Comparison of ENCODE assay signal across 18 cellular contexts in the genomic region with DNA sequence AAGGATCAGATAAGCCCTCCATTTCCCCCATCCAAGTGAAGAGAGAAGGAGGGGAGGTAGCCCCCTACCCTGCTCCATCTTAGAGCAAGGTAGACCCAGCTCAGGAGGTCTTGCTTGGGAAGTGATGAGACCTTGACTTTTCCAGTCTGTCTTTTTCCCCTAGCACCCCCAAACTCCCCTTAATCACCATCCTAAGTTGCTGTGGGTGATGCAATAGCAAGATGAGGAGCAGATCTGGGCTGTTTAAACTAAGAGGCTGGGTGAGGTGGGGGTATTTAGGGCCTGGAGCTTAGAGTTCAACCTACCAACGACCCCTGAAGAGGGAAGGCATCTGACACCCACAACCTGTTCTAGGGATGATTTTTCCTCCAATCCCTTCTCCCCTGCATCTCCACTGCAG. TPM values are rescaled to one million over a fixed set of nuclear protein-coding genes. Genes with fewer than 3 reads are reported as not detected.
DNase-seq lines count a peak whose midpoint lies in the region; ATAC-seq, FAIRE-seq and TF ChIP-seq lines count a peak whose summit lies in the region.
"Had no signal": no experiment of that assay in that cellular context is flagged by ENCODE, and none has a peak within 500 bp of the region (broad histone marks: within the 10 kb centered on the region; RNA-seq: fewer than 3 reads in every experiment).

No MANE protein-coding gene starts in this region.

- peak overlapping the region; percentile 83; the same call in 1 of the 2 replicates for H2BK15ac ChIP-seq in H1 (ENCODE audit: low read length)

- H3K27me3 ChIP-seq in mammary epithelial cell (ENCODE audit: insufficient read depth, low read length) (no peaks in the 10 kb centered on the region), H1 (replicated peaks in 1 of 4; ENCODE audit: control insufficient read depth in 3 of 4, extremely low read depth in 1 of 4, insufficient read depth in 3 of 4, low read length in 3 of 4) (no peaks in the 10 kb centered on the region; a peak in 1 of 7 replicates), tibial artery (no peaks in the 10 kb centered on the region), colonic mucosa (no peaks in the 10 kb centered on the region)
- H3K27me3 ChIP-seq: ovary had no signal

- H3K9me3 ChIP-seq in mammary epithelial cell (replicated peaks; ENCODE audit: insufficient read depth, low read length) (no peaks in the 10 kb centered on the region), H1 (ENCODE audit: insufficient read depth in 2 of 2, low read depth in 1 of 2, low read length in 1 of 2) (no peaks in the 10 kb centered on the region), tibial artery (no peaks in the 10 kb centered on the region), colonic mucosa (no peaks in the 10 kb centered on the region)
- H3K9me3 ChIP-seq: ovary had no signal

- no peak for TF ChIP-seq CTCF in mammary epithelial cell (conservative IDR thresholded peaks at IDR 0.05 in 1 of 2, IDR thresholded peaks at IDR 0.05 in 1 of 2; ENCODE audit: extremely low read depth in 1 of 2, insufficient read depth in 1 of 2, low read depth in 1 of 2, low read length in 2 of 2)
- TF ChIP-seq CTCF in MCF 10A (IDR thresholded peaks at IDR 0.05; ENCODE audit: unreplicated experiment), result no peak
- TF ChIP-seq CTCF in H1 (IDR thresholded peaks at IDR 0.05; ENCODE audit: control extremely low read depth in 1 of 3, insufficient read depth in 1 of 3, low read depth in 1 of 3, low read length in 3 of 3), result no peak
- no peak for TF ChIP-seq CTCF in neural crest cell (conservative IDR thresholded peaks at IDR 0.05)
- no peak for TF ChIP-seq CTCF in tibial artery (IDR thresholded peaks at IDR 0.05)
- no peak for TF ChIP-seq CTCF in colonic mucosa (IDR thresholded peaks at IDR 0.05)

- H2AK5ac ChIP-seq in H1 (ENCODE audit: low read depth, low read length), result peak overlapping the region; percentile 75; the same call in 1 of the 2 replicates

- no peaks in the 10 kb centered on the region for H3K27me3 Mint-ChIP-seq in MCF 10A (ENCODE audit: insufficient read depth, unreplicated experiment)
- no peaks in the 10 kb centered on the region for H3K27me3 Mint-ChIP-seq in neural crest cell (ENCODE audit: low read depth)

- no peaks in the 10 kb centered on the region for H3K36me3 Mint-ChIP-seq in MCF 10A (ENCODE audit: insufficient read depth, unreplicated experiment)
- H3K36me3 Mint-ChIP-seq in neural crest cell (ENCODE audit: low read depth), result no peaks in the 10 kb centered on the region
- H3K36me3 Mint-ChIP-seq: activated CD8-positive, alpha-beta memory T cell treated with anti-CD3 and anti-CD28 coated beads, Interleukin-2, amount 10 ng/mL, durations not matched to agents 7 days and 5 days had no signal

- no peak overlapping the region for H3K27ac Mint-ChIP-seq in MCF 10A (ENCODE audit: low read depth, unreplicated experiment)
- no peak overlapping the region for H3K27ac Mint-ChIP-seq in neural crest cell (ENCODE audit: unreplicated experiment)
- H3K27ac Mint-ChIP-seq: activated CD8-positive, alpha-beta memory T cell treated with anti-CD3 and anti-CD28 coated beads, Interleukin-2, amount 10 ng/mL, durations not matched to agents 7 days and 5 days; T-helper 17 cell had no signal

- BruUV-seq in mammary epithelial cell (replicated peaks; lab: Mats Ljungman, UMichigan), result no TSS peak
- no TSS peak for BruUV-seq in MCF 10A (replicated peaks; lab: Mats Ljungman, UMichigan)

- peak overlapping the region; percentile 75; the same call in 1 of the 2 replicates for H2BK20ac ChIP-seq in H1 (ENCODE audit: low read length)

- in situ Hi-C loops in mammary epithelial cell (cut with MboI; ENCODE audit: low sequenced_read_pairs in 2 of 2), result no loop called here

- no peaks in the 10 kb centered on the region for H3K79me2 ChIP-seq in mammary epithelial cell (ENCODE audit: insufficient read depth, low read length)
- H3K79me2 ChIP-seq in H1 (ENCODE audit: control insufficient read depth in 1 of 2, insufficient read depth in 2 of 2, low read length in 2 of 2), result peaks cover 0 to 8% of the 10 kb centered on the region in 2 experiments; a peak in 1 of 4 replicates

- H2AFZ ChIP-seq in mammary epithelial cell (ENCODE audit: low read depth, low read length) (peak overlapping the region; percentile 16), H1 (ENCODE audit: low read length) (no peak overlapping the region)

- no peak overlapping the region for H2BK120ac ChIP-seq in H1 (replicated peaks; ENCODE audit: low read depth, low read length)

- TF ChIP-seq RAD21 in H1 (IDR thresholded peaks at IDR 0.05 in 1 of 2, conservative IDR thresholded peaks at IDR 0.05 in 1 of 2; ENCODE audit: low read depth in 2 of 2, low read length in 2 of 2), result no peak

- H3K9ac ChIP-seq in mammary epithelial cell (ENCODE audit: insufficient read depth, low read length) (no peak overlapping the region), H1 (replicated peaks in 1 of 4; ENCODE audit: extremely low read depth in 1 of 4, low read depth in 3 of 4, low read length in 3 of 4) (no peak overlapping the region; a peak in 2 of 7 replicates), colonic mucosa (ENCODE audit: low read depth in 2 of 2, low read length in 2 of 2) (peak overlapping the region in 1 of 2 donors; percentile 38)

- no CpG with 5 or more reads among the region's 1 CpG for WGBS in mammary epithelial cell (ENCODE audit: low coverage, missing lambda C conversion rate)
- 60% methylated on average over 1 of the region's 1 CpG; no CpG with 5 or more reads in 1 of the 2 experiments for WGBS in H1 (ENCODE audit: extremely low coverage in 1 of 2, insufficient coverage in 1 of 2, insufficient read length in 1 of 2, insufficient replicate concordance in 2 of 2, low coverage in 1 of 2, low lambda C conversion rate in 2 of 2, missing lambda C conversion rate in 1 of 2), 2 experiments

- H3K36me3 ChIP-seq in mammary epithelial cell (ENCODE audit: insufficient read depth, low read length), result no peaks in the 10 kb centered on the region
- peaks cover 0 to 9% (median 4%) of the 10 kb centered on the region in 4 experiments; a peak in 3 of 8 replicates for H3K36me3 ChIP-seq in H1 (ENCODE audit: control insufficient read depth in 2 of 4, insufficient read depth in 4 of 4, low read length in 3 of 4)
- H3K36me3 ChIP-seq in tibial artery, result peaks cover 11 to 19% (median 13%) of the 10 kb centered on the region in 3 donors
- no peaks in the 10 kb centered on the region for H3K36me3 ChIP-seq in colonic mucosa
- H3K36me3 ChIP-seq: ovary had no signal

- H3K4me1 Mint-ChIP-seq in MCF 10A (ENCODE audit: insufficient read depth, unreplicated experiment) (peaks cover 8% of the 10 kb centered on the region), neural crest cell (peaks cover 69% of the 10 kb centered on the region)
- H3K4me1 Mint-ChIP-seq: activated CD8-positive, alpha-beta memory T cell treated with anti-CD3 and anti-CD28 coated beads, Interleukin-2, amount 10 ng/mL, durations not matched to agents 7 days and 5 days had no signal

- DNase-seq in mammary epithelial cell, result no peak
- no peak for DNase-seq in MCF 10A (ENCODE audit: unreplicated experiment)
- DNase-seq in H1 (ENCODE audit: low read depth in 1 of 2, low spot score in 2 of 2), result no peak
- DNase-seq in neural crest cell (ENCODE audit: low read depth, low spot score), result no peak
- no peak for DNase-seq in tibial artery
- DNase-seq in colonic mucosa, result no peak
- no peak for DNase-seq in DMS 273 treated with DMSO at 0.1 percent for 48 hours (lab: John Stamatoyannopoulos, UW)
- DNase-seq: activated CD8-positive, alpha-beta memory T cell treated with anti-CD3 and anti-CD28 coated beads, Interleukin-2, amount 10 ng/mL, durations not matched to agents 7 days and 5 days; activated gamma-delta T cell; effector CD8-positive, alpha-beta T cell; T-helper 17 cell had no signal

- H4K5ac ChIP-seq in H1 (ENCODE audit: insufficient read length, low read depth, low read length), result no peak overlapping the region

- H3K4me2 ChIP-seq in mammary epithelial cell (ENCODE audit: insufficient read depth, low read depth, low read length) (peak overlapping the region; percentile 40), H1 (ENCODE audit: insufficient read depth in 1 of 2, low read depth in 2 of 2, low read length in 2 of 2) (peak overlapping the region; percentile 70 to 89)

- no peak for TF ChIP-seq POLR2A in H1 (IDR thresholded peaks at IDR 0.05; ENCODE audit: control extremely low read depth in 1 of 2, low read depth in 2 of 2, low read length in 2 of 2)

- no peak overlapping the region for H3K56ac ChIP-seq in H1 (replicated peaks; ENCODE audit: insufficient read length, low read depth, low read length)

- peak overlapping the region; percentile 94 for H4K91ac ChIP-seq in H1 (replicated peaks; ENCODE audit: insufficient read length, low read length)

- CTCF ChIA-PET in mammary epithelial cell (lab: Charles Lee; ENCODE audit: low non-redundant PET), result interaction anchor here (0.6 kb wide), 1 partner anchor 174 kb away, joined by 7 read pairs; no protein-coding TSS in a partner anchor
- CTCF ChIA-PET in MCF 10A (lab: Yijun Ruan, JAX), result interaction anchor here (0.6 to 3.8 kb wide), 16 partner anchors 8 to 174 kb away, joined by 3 to 69 read pairs (median 6); no protein-coding TSS in a partner anchor
- CTCF ChIA-PET in H1 (lab: Charles Lee; ENCODE audit: partially characterized antibody), result interaction anchor here (0.6 to 18.1 kb wide), 28 partner anchors 8 to 329 kb away, joined by 3 to 256 read pairs (median 4); a partner anchor contains a TSS

- intact Hi-C loops in mammary epithelial cell (cut with micrococcal nuclease) (no loop called here), MCF 10A (cut with micrococcal nuclease) (no loop called here), tibial artery (cut with DNase I; ENCODE audit: low total_unique reads) (no loop called here), colonic mucosa (cut with DNase I) (no loop called here)

- peak overlapping the region; percentile 68; the same call in 1 of the 2 replicates for H2BK5ac ChIP-seq in H1 (ENCODE audit: low read depth, low read length)

- peak overlapping the region; percentile 62 for H3K14ac ChIP-seq in H1 (ENCODE audit: insufficient read length)

- no peak overlapping the region for H3K4me3 Mint-ChIP-seq in MCF 10A (ENCODE audit: unreplicated experiment)
- H3K4me3 Mint-ChIP-seq in neural crest cell, result peak overlapping the region; percentile 92
- H3K4me3 Mint-ChIP-seq: activated CD8-positive, alpha-beta memory T cell treated with anti-CD3 and anti-CD28 coated beads, Interleukin-2, amount 10 ng/mL, durations not matched to agents 7 days and 5 days; T-helper 17 cell had no signal

- no peak overlapping the region for H3K27ac ChIP-seq in mammary epithelial cell (ENCODE audit: insufficient read depth, low read depth, low read length)
- no peak overlapping the region for H3K27ac ChIP-seq in H1 (ENCODE audit: low read depth, low read length)
- H3K27ac ChIP-seq in tibial artery, result peak overlapping the region; percentile 86 to 90
- no peak overlapping the region for H3K27ac ChIP-seq in colonic mucosa
- H3K27ac ChIP-seq: 22Rv1, ovary, RWPE1 had no signal

- no peaks in the 10 kb centered on the region for H3K79me1 ChIP-seq in H1 (ENCODE audit: low read depth, low read length)

- H4K20me1 ChIP-seq in mammary epithelial cell (ENCODE audit: insufficient read depth, low read length) (no peaks in the 10 kb centered on the region), H1 (replicated peaks in 1 of 2; ENCODE audit: control insufficient read depth in 1 of 2, insufficient read depth in 2 of 2, low read length in 2 of 2) (peaks cover 0 to 1% of the 10 kb centered on the region in 2 experiments)

- H2BK12ac ChIP-seq in H1 (ENCODE audit: low read depth, low read length), result no peak overlapping the region

- POLR2A ChIA-PET in MCF 10A (lab: Yijun Ruan, JAX), result interaction anchor here (0.5 to 2.2 kb wide), 15 partner anchors 9 to 167 kb away, joined by 3 to 11 read pairs (median 6); a partner anchor contains a TSS
- POLR2A ChIA-PET in H1 (lab: Charles Lee; ENCODE audit: partially characterized antibody), result interaction anchor here (0.8 to 3.8 kb wide), 11 partner anchors 9 to 167 kb away, joined by 3 to 31 read pairs (median 7); a partner anchor contains a TSS

- TF ChIP-seq EP300 in H1 (IDR thresholded peaks at IDR 0.05; ENCODE audit: borderline replicate concordance in 1 of 2, low read depth in 2 of 2, low read length in 2 of 2), result no peak

- peaks cover 8% of the 10 kb centered on the region; the same call in 1 of the 2 replicates for H3K23me2 ChIP-seq in H1 (ENCODE audit: low read depth, low read length)

- peak overlapping the region; percentile 52; the same call in 1 of the 2 replicates for H3K18ac ChIP-seq in H1 (ENCODE audit: extremely low read depth, low read length)

- no peak overlapping the region for H3K23ac ChIP-seq in H1 (ENCODE audit: insufficient read length)

- H3K4ac ChIP-seq in H1 (replicated peaks; ENCODE audit: insufficient read length, low read depth, low read length), result peak overlapping the region; percentile 82

- ATAC-seq in HG02981 (IDR thresholded peaks at IDR 0.05; ENCODE audit: unreplicated experiment), result no peak
- ATAC-seq: activated CD4-positive, CD25-positive, alpha-beta regulatory T cell treated with anti-CD3 and anti-CD28 coated beads, Interleukin-2, amount 50 U/mL, for 24 hours; activated CD8-positive, alpha-beta memory T cell treated with anti-CD3 and anti-CD28 coated beads, Interleukin-2, amount 10 ng/mL, durations not matched to agents 7 days and 5 days; T-helper 17 cell had no signal

- dilution Hi-C loops in mammary epithelial cell (cut with HindIII; ENCODE audit: low sequenced_read_pairs), result no loop called here

- H3K4me3 ChIP-seq in mammary epithelial cell (replicated peaks in 1 of 3; ENCODE audit: insufficient read depth in 1 of 3, low read depth in 2 of 3, low read length in 3 of 3) (no peak overlapping the region), H1 (ENCODE audit: extremely low read depth in 1 of 4, insufficient read depth in 2 of 4, low read depth in 3 of 4, low read length in 4 of 4) (peak overlapping the region in 1 of 4 experiments; percentile 59; a peak in 3 of 8 replicates), tibial artery (peak overlapping the region; percentile 57 to 66), colonic mucosa (no peak overlapping the region)
- H3K4me3 ChIP-seq: ovary had no signal

- H3K9me3 Mint-ChIP-seq in MCF 10A (ENCODE audit: unreplicated experiment) (no peaks in the 10 kb centered on the region), neural crest cell (no peaks in the 10 kb centered on the region)

- peak overlapping the region; percentile 57 for H4K8ac ChIP-seq in H1 (ENCODE audit: extremely low read depth, insufficient read depth, low read length)

- H3K4me1 ChIP-seq in mammary epithelial cell (ENCODE audit: insufficient read depth, low read length) (peaks cover 13% of the 10 kb centered on the region), H1 (replicated peaks in 1 of 4; ENCODE audit: control insufficient read depth in 3 of 4, insufficient read depth in 4 of 4, low read length in 3 of 4) (peaks cover 15 to 44% (median 34%) of the 10 kb centered on the region in 4 experiments), tibial artery (peaks cover 0 to 80% (median 40%) of the 10 kb centered on the region in 4 donors), colonic mucosa (no peaks in the 10 kb centered on the region)

- FAIRE-seq in H1 (lab: Jason Lieb, UNC), result no peak

RNA-seq across cellular contexts. Expression of a gene that starts 1.7 kb away (rescaled TPM):
- total RNA-seq in mammary epithelial cell (under 1 TPM in 1 of 2 donors, not detected in 1; under 0.01 TPM), MCF 10A (2022) (0.07 TPM in 1 of 2 replicates, not detected in the other), neural crest cell (93.6 and 101 TPM in 2 replicates), colonic mucosa (1 to 10 TPM; 1.5 to 6.1 TPM)
- polyA plus RNA-seq in mammary epithelial cell (not detected), H1 (2011; rRNA removed) (40.8 and 54.2 TPM in 2 replicates)
- polyA minus RNA-seq in mammary epithelial cell, result not detected
- 34.8 and 39.7 TPM in 2 replicates for total RNA-seq in H1 (2021; fragmentation: NEBNext Ultra II Directional; extraction: Animal tissue kit (Norgen Biotek cat#: 25700))
- polyA plus RNA-seq in H1 (2011; cell fraction: cytosol; rRNA removed), result 60.3 TPM
- 193 TPM for polyA plus RNA-seq in H1 (2011; cell fraction: nucleus; rRNA removed)
- polyA plus RNA-seq in H1 (2012, experiment 1 of 2), result 41.3 to 57.9 TPM (median 44.4 TPM) in 4 replicates
- 14.0 TPM for polyA plus RNA-seq in H1 (2012, experiment 2 of 2)
- polyA plus RNA-seq in H1 (2013, experiment 1 of 2), result 23.7 TPM
- 22.3 TPM for polyA plus RNA-seq in H1 (2013, experiment 2 of 2)
- 103 and 110 TPM in 2 replicates for polyA minus RNA-seq in H1 (2011; rRNA and poly(A)+ RNA removed)
- 45.0 TPM for polyA minus RNA-seq in H1 (2011; cell fraction: cytosol; rRNA and poly(A)+ RNA removed)
- polyA minus RNA-seq in H1 (2011; cell fraction: nucleus; rRNA and poly(A)+ RNA removed), result 77.4 TPM
- total RNA-seq: activated CD8-positive, alpha-beta memory T cell treated with anti-CD3 and anti-CD28 coated beads, Interleukin-2, amount 10 ng/mL, durations not matched to agents 7 days and 5 days; T-helper 17 cell had no signal

RNA-seq across cellular contexts. Expression of a gene that starts 18.9 kb away (rescaled TPM):
- 10 to 100 TPM; 28.7 to 34.2 TPM for total RNA-seq in mammary epithelial cell
- polyA plus RNA-seq in mammary epithelial cell, result 22.8 TPM
- 23.9 TPM for polyA minus RNA-seq in mammary epithelial cell
- 13.8 and 19.7 TPM in 2 replicates for total RNA-seq in MCF 10A (2022)
- 69.6 and 71.2 TPM in 2 replicates for total RNA-seq in H1 (2021; fragmentation: NEBNext Ultra II Directional; extraction: Animal tissue kit (Norgen Biotek cat#: 25700))
- polyA plus RNA-seq in H1 (2011; rRNA removed), result 132 and 166 TPM in 2 replicates
- 103 TPM for polyA plus RNA-seq in H1 (2011; cell fraction: cytosol; rRNA removed)
- 322 TPM for polyA plus RNA-seq in H1 (2011; cell fraction: nucleus; rRNA removed)
- 55.1 to 95.1 TPM (median 90.2 TPM) in 4 replicates for polyA plus RNA-seq in H1 (2012, experiment 1 of 2)
- polyA plus RNA-seq in H1 (2012, experiment 2 of 2), result 79.5 TPM
- polyA plus RNA-seq in H1 (2013, experiment 1 of 2), result 88.6 TPM
- 77.7 TPM for polyA plus RNA-seq in H1 (2013, experiment 2 of 2)
- 34.3 and 46.3 TPM in 2 replicates for polyA minus RNA-seq in H1 (2011; rRNA and poly(A)+ RNA removed)
- 47.9 TPM for polyA minus RNA-seq in H1 (2011; cell fraction: cytosol; rRNA and poly(A)+ RNA removed)
- polyA minus RNA-seq in H1 (2011; cell fraction: nucleus; rRNA and poly(A)+ RNA removed), result 57.2 TPM
- 27.5 and 28.4 TPM in 2 replicates for total RNA-seq in neural crest cell
- total RNA-seq in colonic mucosa, result 10 to 100 TPM; 53.6 to 60.2 TPM

RNA-seq across cellular contexts. Expression of a gene that starts 34.1 kb away (rescaled TPM):
- under 1 TPM in 1 of 2 donors, not detected in 1; under 0.01 TPM for total RNA-seq in mammary epithelial cell
- not detected for polyA plus RNA-seq in mammary epithelial cell
- not detected for polyA minus RNA-seq in mammary epithelial cell
- total RNA-seq in MCF 10A (2022), result not detected in 2 replicates
- 0.57 and 0.61 TPM in 2 replicates for total RNA-seq in H1 (2021; fragmentation: NEBNext Ultra II Directional; extraction: Animal tissue kit (Norgen Biotek cat#: 25700))
- polyA plus RNA-seq in H1 (2011; rRNA removed), result 0.48 and 0.80 TPM in 2 replicates
- 0.62 TPM for polyA plus RNA-seq in H1 (2011; cell fraction: cytosol; rRNA removed)
- 1.1 TPM for polyA plus RNA-seq in H1 (2011; cell fraction: nucleus; rRNA removed)
- polyA plus RNA-seq in H1 (2012, experiment 1 of 2), result 0.39 to 0.72 TPM (median 0.42 TPM) in 4 replicates
- 0.09 TPM for polyA plus RNA-seq in H1 (2012, experiment 2 of 2)
- 0.51 TPM for polyA plus RNA-seq in H1 (2013, experiment 1 of 2)
- 0.53 TPM for polyA plus RNA-seq in H1 (2013, experiment 2 of 2)
- 0.44 and 0.63 TPM in 2 replicates for polyA minus RNA-seq in H1 (2011; rRNA and poly(A)+ RNA removed)
- 0.66 TPM for polyA minus RNA-seq in H1 (2011; cell fraction: cytosol; rRNA and poly(A)+ RNA removed)
- polyA minus RNA-seq in H1 (2011; cell fraction: nucleus; rRNA and poly(A)+ RNA removed), result 0.40 TPM
- total RNA-seq in neural crest cell, result 0.20 and 0.35 TPM in 2 replicates
- not detected for total RNA-seq in colonic mucosa

RNA-seq across cellular contexts. Expression of a gene that starts 36.0 kb away (rescaled TPM):
- total RNA-seq in mammary epithelial cell (not detected), MCF 10A (2022) (0.07 TPM in 1 of 2 replicates, not detected in the other), neural crest cell (0.11 and 0.19 TPM in 2 replicates), colonic mucosa (under 1 TPM; 0.11 to 0.30 TPM)
- polyA plus RNA-seq in mammary epithelial cell (not detected), H1 (2011; rRNA removed) (0.02 and 0.11 TPM in 2 replicates)
- polyA minus RNA-seq in mammary epithelial cell, result not detected
- 0.08 and 0.13 TPM in 2 replicates for total RNA-seq in H1 (2021; fragmentation: NEBNext Ultra II Directional; extraction: Animal tissue kit (Norgen Biotek cat#: 25700))
- polyA plus RNA-seq in H1 (2011; cell fraction: cytosol; rRNA removed), result 0.08 TPM
- polyA plus RNA-seq in H1 (2011; cell fraction: nucleus; rRNA removed), result 0.14 TPM
- 0.10 to 0.19 TPM (median 0.12 TPM) in 3 of 4 replicates, not detected in the other for polyA plus RNA-seq in H1 (2012, experiment 1 of 2)
- polyA plus RNA-seq in H1 (2012, experiment 2 of 2), result 0.03 TPM
- 0.02 TPM for polyA plus RNA-seq in H1 (2013, experiment 1 of 2)
- 0.04 TPM for polyA plus RNA-seq in H1 (2013, experiment 2 of 2)
- polyA minus RNA-seq in H1 (2011; rRNA and poly(A)+ RNA removed), result 0.13 TPM in 1 of 2 replicates, not detected in the other
- polyA minus RNA-seq in H1 (2011; cell fraction: cytosol; rRNA and poly(A)+ RNA removed), result not detected
- not detected for polyA minus RNA-seq in H1 (2011; cell fraction: nucleus; rRNA and poly(A)+ RNA removed)
- total RNA-seq: activated CD8-positive, alpha-beta memory T cell treated with anti-CD3 and anti-CD28 coated beads, Interleukin-2, amount 10 ng/mL, durations not matched to agents 7 days and 5 days; mesenteric fat pad; ovary; subcutaneous adipose tissue; T-helper 17 cell had no signal

RNA-seq across cellular contexts. Expression of a gene that starts 47.3 kb away (rescaled TPM):
- total RNA-seq in mammary epithelial cell (not detected), MCF 10A (2022) (not detected in 2 replicates), neural crest cell (0.47 and 0.73 TPM in 2 replicates), colonic mucosa (under 1 TPM in 1 of 2 donors, not detected in 1; 0.29 TPM)
- polyA plus RNA-seq in mammary epithelial cell (not detected), H1 (2011; rRNA removed) (1.7 and 3.5 TPM in 2 replicates)
- not detected for polyA minus RNA-seq in mammary epithelial cell
- 2.2 and 2.4 TPM in 2 replicates for total RNA-seq in H1 (2021; fragmentation: NEBNext Ultra II Directional; extraction: Animal tissue kit (Norgen Biotek cat#: 25700))
- polyA plus RNA-seq in H1 (2011; cell fraction: cytosol; rRNA removed), result 1.5 TPM
- polyA plus RNA-seq in H1 (2011; cell fraction: nucleus; rRNA removed), result 4.7 TPM
- polyA plus RNA-seq in H1 (2012, experiment 1 of 2), result 1.1 to 1.8 TPM (median 1.4 TPM) in 4 replicates
- 0.59 TPM for polyA plus RNA-seq in H1 (2012, experiment 2 of 2)
- 1.5 TPM for polyA plus RNA-seq in H1 (2013, experiment 1 of 2)
- 1.2 TPM for polyA plus RNA-seq in H1 (2013, experiment 2 of 2)
- polyA minus RNA-seq in H1 (2011; rRNA and poly(A)+ RNA removed), result 3.5 and 3.7 TPM in 2 replicates
- polyA minus RNA-seq in H1 (2011; cell fraction: cytosol; rRNA and poly(A)+ RNA removed), result 0.73 TPM
- 1.7 TPM for polyA minus RNA-seq in H1 (2011; cell fraction: nucleus; rRNA and poly(A)+ RNA removed)
- total RNA-seq: activated CD8-positive, alpha-beta memory T cell treated with anti-CD3 and anti-CD28 coated beads, Interleukin-2, amount 10 ng/mL, durations not matched to agents 7 days and 5 days; subcutaneous adipose tissue; T-helper 17 cell had no signal

Comparison
In these comparisons a context has a peak if more than half of its experiments do, and no peak if none do; other contexts are left out.
1. H3K27ac ChIP-seq: peak in tibial artery (2 of 2); none in mammary epithelial cell (single experiment), H1 (single experiment) and colonic mucosa (single experiment).
2. H3K4me3 ChIP-seq: peak in tibial artery (2 of 2); none in mammary epithelial cell (0 of 3) and colonic mucosa (single experiment).